In genomic region chr18:8188196-8188595, GRCh38 we compare ENCODE assay signal across 22 cellular contexts.
DNase-seq lines count a peak whose midpoint lies in the region; ATAC-seq and TF ChIP-seq lines count a peak whose summit lies in the region.
"Had no signal": no experiment of that assay in that cellular context is flagged by ENCODE, and none has a peak within 500 bp of the region (broad histone marks: within the 10 kb centered on the region; RNA-seq: fewer than 3 reads in every experiment).

No MANE protein-coding gene starts in this region.

- H3K27me3 ChIP-seq in endodermal cell (ENCODE audit: control insufficient read depth, insufficient read depth, low read length, poor library complexity, severe bottlenecking) = no peaks in the 10 kb centered on the region
- H3K27me3 ChIP-seq: thyroid gland had no signal

- H2AFZ ChIP-seq in OCI-LY7 (ENCODE audit: low read length) = no peak overlapping the region

- H3K27ac ChIP-seq in RWPE1 = no peak overlapping the region
- H3K27ac ChIP-seq in endodermal cell (ENCODE audit: low read depth, low read length) = no peak overlapping the region
- no peak overlapping the region for H3K27ac ChIP-seq in OCI-LY7 (ENCODE audit: low read depth, low read length, poor library complexity, severe bottlenecking)
- H3K27ac ChIP-seq: thyroid gland had no signal

- H3K4me1 ChIP-seq in endodermal cell (ENCODE audit: control insufficient read depth, insufficient read depth, low read length) = no peaks in the 10 kb centered on the region
- H3K4me1 ChIP-seq in OCI-LY7 (ENCODE audit: insufficient read depth, low read length, poor library complexity, severe bottlenecking) = no peaks in the 10 kb centered on the region
- H3K4me1 ChIP-seq: thyroid gland had no signal

- DNase-seq in Daoy (ENCODE audit: low read depth) (peak; percentile 7), RWPE1 (ENCODE audit: low spot score) (peak; percentile 8), endodermal cell (no peak), non-pigmented ciliary epithelial cell (ENCODE audit: low read depth) (peak; percentile 87), ecto neural progenitor cell (ENCODE audit: low spot score) (no peak), OCI-LY7 (ENCODE audit: low spot score) (no peak), globus pallidus (ENCODE audit: low spot score) (no peak)
- DNase-seq: activated B cell treated with CpG ODN at 0.5 μM for 24 hours; CD4-positive, alpha-beta T cell; central memory CD4-positive, alpha-beta T cell; DMS79; effector memory CD8-positive, alpha-beta T cell; H9; left cardiac atrium; midbrain; NCI-H1417; NCI-H2171; nucleus accumbens; stimulated activated naive B cell treated with anti-CD40 and anti-IgM and Interleukin-4, amounts not matched to agents 10 μg/mL and 1 μg/mL and 100 μg/mL, for 72 hours; thyroid gland had no signal

- H3K4me3 Mint-ChIP-seq in endodermal cell = no peak overlapping the region
- H3K4me3 Mint-ChIP-seq: activated B cell treated with CpG ODN at 0.5 μM for 24 hours; CD4-positive, alpha-beta T cell; effector memory CD8-positive, alpha-beta T cell; H9; stimulated activated naive B cell treated with anti-CD40 and anti-IgM and Interleukin-4, amounts not matched to agents 10 μg/mL and 1 μg/mL and 100 μg/mL, for 72 hours; T-helper 2 cell treated with Interferon-gamma antibody and Interleukin-4, amounts not matched to agents 5 μg/mL and 100 μg/mL, for 36 hours had no signal

- CTCF ChIA-PET in RWPE1 (lab: Yijun Ruan, JAX) (no interaction called here), OCI-LY7 (lab: Charles Lee; ENCODE audit: unreplicated experiment) (no interaction called here)

- no peaks in the 10 kb centered on the region for H3K4me1 Mint-ChIP-seq in endodermal cell
- H3K4me1 Mint-ChIP-seq: activated B cell treated with CpG ODN at 0.5 μM for 24 hours; H9; stimulated activated naive B cell treated with anti-CD40 and anti-IgM and Interleukin-4, amounts not matched to agents 10 μg/mL and 1 μg/mL and 100 μg/mL, for 72 hours had no signal

- H3K4me3 ChIP-seq in endodermal cell (ENCODE audit: low read length) (no peak overlapping the region), OCI-LY7 (ENCODE audit: low read depth, low read length, poor library complexity, severe bottlenecking) (no peak overlapping the region)
- H3K4me3 ChIP-seq: thyroid gland had no signal

- peaks cover 2% of the 10 kb centered on the region for H3K36me3 Mint-ChIP-seq in endodermal cell (ENCODE audit: low read depth)
- H3K36me3 Mint-ChIP-seq: stimulated activated naive B cell treated with anti-CD40 and anti-IgM and Interleukin-4, amounts not matched to agents 10 μg/mL and 1 μg/mL and 100 μg/mL, for 72 hours had no signal

- no peak overlapping the region for H3K4me2 ChIP-seq in OCI-LY7 (ENCODE audit: low read length)

- BruUV-seq in OCI-LY7 (replicated peaks; lab: Mats Ljungman, UMichigan) = no TSS peak

- peak overlapping the region; percentile 41 for H3K27ac Mint-ChIP-seq in endodermal cell
- H3K27ac Mint-ChIP-seq: activated B cell treated with CpG ODN at 0.5 μM for 24 hours; CD4-positive, alpha-beta T cell; effector memory CD8-positive, alpha-beta T cell; H9; stimulated activated naive B cell treated with anti-CD40 and anti-IgM and Interleukin-4, amounts not matched to agents 10 μg/mL and 1 μg/mL and 100 μg/mL, for 72 hours; T-helper 2 cell treated with Interferon-gamma antibody and Interleukin-4, amounts not matched to agents 5 μg/mL and 100 μg/mL, for 36 hours had no signal

- H3K9me3 Mint-ChIP-seq in endodermal cell = no peaks in the 10 kb centered on the region
- H3K9me3 Mint-ChIP-seq: activated B cell treated with CpG ODN at 0.5 μM for 24 hours; CD4-positive, alpha-beta T cell; H9; T-helper 2 cell treated with Interferon-gamma antibody and Interleukin-4, amounts not matched to agents 5 μg/mL and 100 μg/mL, for 36 hours had no signal

- H3K9me3 ChIP-seq in endodermal cell (ENCODE audit: control insufficient read depth, low read length) (no peaks in the 10 kb centered on the region), OCI-LY7 (ENCODE audit: low read length) (no peaks in the 10 kb centered on the region)
- H3K9me3 ChIP-seq: thyroid gland had no signal

- H3K9me2 ChIP-seq in OCI-LY7 (ENCODE audit: insufficient read depth, low read length) = no peaks in the 10 kb centered on the region

- no peak for ATAC-seq in HG02678 (IDR thresholded peaks at IDR 0.05; ENCODE audit: unreplicated experiment)
- ATAC-seq: effector memory CD8-positive, alpha-beta T cell; left cardiac atrium; stimulated activated naive B cell treated with anti-CD40 and anti-IgM and Interleukin-4, amounts not matched to agents 10 μg/mL and 1 μg/mL and 100 μg/mL, for 72 hours had no signal

- H4K20me1 ChIP-seq in OCI-LY7 (ENCODE audit: insufficient read depth, low read length) = no peaks in the 10 kb centered on the region

- no peaks in the 10 kb centered on the region for H3K27me3 Mint-ChIP-seq in endodermal cell (ENCODE audit: insufficient read depth)
- H3K27me3 Mint-ChIP-seq: activated B cell treated with CpG ODN at 0.5 μM for 24 hours; CD4-positive, alpha-beta T cell; effector memory CD8-positive, alpha-beta T cell had no signal

- no peak overlapping the region for H3K9ac ChIP-seq in endodermal cell (ENCODE audit: extremely low read depth, low read length, poor library complexity, severe bottlenecking)

- no peak for TF ChIP-seq CTCF in RWPE1 (conservative IDR thresholded peaks at IDR 0.05; ENCODE audit: low read depth)
- no peak for TF ChIP-seq CTCF in endodermal cell (conservative IDR thresholded peaks at IDR 0.05)
- no peak for TF ChIP-seq CTCF in OCI-LY7 (conservative IDR thresholded peaks at IDR 0.05; ENCODE audit: low read length)

- WGBS in endodermal cell (ENCODE audit: insufficient coverage in 1 of 2, insufficient read length in 1 of 2), 2 experiments = 90 to 97% methylated on average over 6 to 7 of the region's 7 CpGs

- intact Hi-C loops in OCI-LY7 (cut with micrococcal nuclease; ENCODE audit: unreplicated experiment) = no loop called here

- H3K36me3 ChIP-seq in endodermal cell (ENCODE audit: control insufficient read depth, insufficient read depth, low read length) = no peaks in the 10 kb centered on the region
- H3K36me3 ChIP-seq in OCI-LY7 (ENCODE audit: insufficient read depth, low read length) = no peaks in the 10 kb centered on the region
- H3K36me3 ChIP-seq: thyroid gland had no signal

- H3K79me2 ChIP-seq in OCI-LY7 (ENCODE audit: insufficient read depth, low read depth, low read length) = no peaks in the 10 kb centered on the region

- POLR2A ChIA-PET in RWPE1 (lab: Yijun Ruan, JAX; ENCODE audit: low non-redundant PET) = no interaction called here
- POLR2A ChIA-PET in OCI-LY7 (lab: Charles Lee) = interaction anchor here (0.5 to 0.6 kb wide), 2 partner anchors 49 to 95 kb away, joined by 3 to 6 read pairs; no protein-coding TSS in a partner anchor

Comparison
In these comparisons a context has a peak if more than half of its experiments do, and no peak if none do; other contexts are left out.
1. DNase-seq: peak in Daoy (single experiment), RWPE1 (single experiment) and non-pigmented ciliary epithelial cell (single experiment); none in endodermal cell (single experiment), ecto neural progenitor cell (single experiment), OCI-LY7 (single experiment) and globus pallidus (single experiment).